ENCODE assay signal across 1 cellular context in genomic region chr10:6030940-6031339, GRCh38.
TF ChIP-seq lines count a peak whose summit lies in the region.

No MANE protein-coding gene starts in this region.

TF ChIP-seq in K562, 482 proteins besides CTCF, POLR2A, EP300 and RAD21:
- TF ChIP-seq ESRRB (CRISPR knock-in tag; IDR thresholded peaks at IDR 0.05; ENCODE audit: borderline replicate concordance) (no peak), POLR2G (IDR thresholded peaks at IDR 0.05; ENCODE audit: low read depth, low read length) (no peak), ZNF507 (tag; conservative IDR thresholded peaks at IDR 0.05) (peak; percentile 99), ATF4 (CRISPR knock-in tag; IDR thresholded peaks at IDR 0.05) (no peak), RBM25 (IDR thresholded peaks at IDR 0.05; ENCODE audit: low read depth, low read length, severe bottlenecking) (peak; percentile 5), ZNF354B (CRISPR knock-in tag; IDR thresholded peaks at IDR 0.05) (peak; percentile 79)
